ENCODE assay signal across 1 cellular context in genomic region chr12:53220857-53221202, GRCh38.
A peak's percentile ranks its signal among the peaks of the same experiment; 100 is the strongest.
TF ChIP-seq lines count a peak whose summit lies in the region.

No MANE protein-coding gene starts in this region.

TF ChIP-seq in HEK293, 187 proteins besides CTCF, POLR2A, EP300 and RAD21 (continued from another document):
- TF ChIP-seq ZNF398 (tag by site-specific recombination; IDR thresholded peaks at IDR 0.05) (peak; percentile 94), ZNF629 (tag by site-specific recombination; IDR thresholded peaks at IDR 0.05) (no peak), ZNF423 (tag by site-specific recombination; IDR thresholded peaks at IDR 0.05) (0 out of 2 replicates have a peak, but pooled peaks have one; percentile 33), ZNF324 (tag by site-specific recombination; IDR thresholded peaks at IDR 0.05) (no peak), ZNF555 (tag by site-specific recombination; conservative IDR thresholded peaks at IDR 0.05) (no peak), ZBTB44 (tag by site-specific recombination; IDR thresholded peaks at IDR 0.05) (0 out of 2 replicates have a peak, but pooled peaks have one; percentile 6), ZNF76 (tag by site-specific recombination; IDR thresholded peaks at IDR 0.05; ENCODE audit: borderline replicate concordance, low read depth) (peak; percentile 46; the same call in 1 of the 2 replicates), BCL11A (tag by site-specific recombination; IDR thresholded peaks at IDR 0.05; ENCODE audit: low read depth) (peak; percentile 63; the same call in 1 of the 2 replicates), ZNF169 (tag by site-specific recombination; IDR thresholded peaks at IDR 0.05) (no peak), ZNF560 (tag by site-specific recombination; IDR thresholded peaks at IDR 0.05; ENCODE audit: borderline replicate concordance) (no peak), KLF1 (tag by site-specific recombination; IDR thresholded peaks at IDR 0.05) (peak; percentile 88), KLF10 (tag by site-specific recombination; IDR thresholded peaks at IDR 0.05) (0 out of 2 replicates have a peak, but pooled peaks have one; percentile 43), ZNF660 (tag by site-specific recombination; IDR thresholded peaks at IDR 0.05) (peak; percentile 30; the same call in 1 of the 2 replicates), ZNF10 (tag by site-specific recombination; IDR thresholded peaks at IDR 0.05) (0 out of 2 replicates have a peak, but pooled peaks have one; percentile 8), ZNF2 (tag by site-specific recombination; IDR thresholded peaks at IDR 0.05) (no peak), PRDM4 (tag by site-specific recombination; IDR thresholded peaks at IDR 0.05) (0 out of 2 replicates have a peak, but pooled peaks have one; percentile 7), TRIM28 (IDR thresholded peaks at IDR 0.05; ENCODE audit: borderline replicate concordance, low read length) (peak; percentile 57; the same call in 1 of the 2 replicates), SP2 (tag by site-specific recombination; IDR thresholded peaks at IDR 0.05) (peak; percentile 70), KLF8 (tag by site-specific recombination; IDR thresholded peaks at IDR 0.05) (peak; percentile 85), ZIC2 (tag by site-specific recombination; IDR thresholded peaks at IDR 0.05) (peak; percentile 69), GLIS1 (tag by site-specific recombination; IDR thresholded peaks at IDR 0.05) (peak; percentile 82), ZNF362 (tag by site-specific recombination; IDR thresholded peaks at IDR 0.05) (no peak), INSM2 (tag by site-specific recombination; IDR thresholded peaks at IDR 0.05) (0 out of 2 replicates have a peak, but pooled peaks have one; percentile 73), KLF9 (tag by site-specific recombination; IDR thresholded peaks at IDR 0.05; ENCODE audit: low read depth) (peak; percentile 86), ZNF561 (tag by site-specific recombination; IDR thresholded peaks at IDR 0.05; ENCODE audit: borderline replicate concordance) (peak; percentile 85; the same call in 1 of the 2 replicates), ZNF302 (tag by site-specific recombination; IDR thresholded peaks at IDR 0.05; ENCODE audit: low read depth) (no peak), KLF16 (tag by site-specific recombination; IDR thresholded peaks at IDR 0.05) (peak; percentile 36; the same call in 1 of the 2 replicates), ZNF239 (tag by site-specific recombination; IDR thresholded peaks at IDR 0.05) (no peak), ZNF26 (tag by site-specific recombination; IDR thresholded peaks at IDR 0.05) (no peak), YY2 (tag by site-specific recombination; IDR thresholded peaks at IDR 0.05) (no peak), ZEB2 (tag by site-specific recombination; IDR thresholded peaks at IDR 0.05) (0 out of 2 replicates have a peak, but pooled peaks have one; percentile 56), SP3 (tag by site-specific recombination; IDR thresholded peaks at IDR 0.05) (peak; percentile 74; the same call in 1 of the 2 replicates)
TF ChIP-seq in HEK293: peak in this region for 26.
